13 cellular contexts compared by ENCODE assay signal in the genomic region with DNA sequence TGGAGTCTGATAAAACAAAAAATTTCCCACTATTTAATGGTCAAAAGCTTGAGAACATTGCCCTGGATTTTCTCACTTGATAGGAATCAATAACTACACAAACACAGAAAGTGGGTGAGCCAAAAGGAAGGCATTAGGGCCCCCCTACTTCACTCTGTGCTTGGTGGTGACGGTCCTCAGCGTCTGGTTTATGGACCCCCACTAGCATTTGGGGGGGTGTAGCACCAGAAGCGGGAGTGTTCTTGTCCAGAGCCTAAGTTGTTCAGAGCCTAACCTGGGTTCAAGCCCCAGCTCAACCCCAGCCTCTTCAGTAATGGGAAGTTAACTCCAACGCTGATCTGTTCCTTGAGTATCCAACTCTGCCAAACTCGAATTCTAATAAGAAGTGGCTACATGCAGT.
"Had no signal": no experiment of that assay in that cellular context is flagged by ENCODE, and none has a peak within 500 bp of the region (broad histone marks: within the 10 kb centered on the region; RNA-seq: fewer than 3 reads in every experiment).

No MANE protein-coding gene starts in this region.

- H3K9me3 Mint-ChIP-seq: neural crest cell; stimulated activated memory B cell treated with anti-CD40 and anti-IgM and Interleukin-4, amounts not matched to agents 10 μg/mL and 1 μg/mL and 100 μg/mL, for 72 hours had no signal

- H3K27me3 ChIP-seq: pancreas, transverse colon had no signal

- ATAC-seq: activated CD4-positive, CD25-positive, alpha-beta regulatory T cell treated with anti-CD3 and anti-CD28 coated beads, Interleukin-2, amount 50 U/mL, for 24 hours; pancreas; stimulated activated memory B cell treated with anti-CD40 and anti-IgM and Interleukin-4, amounts not matched to agents 10 μg/mL and 1 μg/mL and 100 μg/mL, for 72 hours; T-helper 17 cell had no signal

- H3K27ac ChIP-seq: coronary artery, pancreas had no signal

- H3K9me3 ChIP-seq: pancreas, transverse colon had no signal

- H3K27me3 Mint-ChIP-seq: stimulated activated memory B cell treated with anti-CD40 and anti-IgM and Interleukin-4, amounts not matched to agents 10 μg/mL and 1 μg/mL and 100 μg/mL, for 72 hours; T-helper 17 cell had no signal

- H3K4me3 Mint-ChIP-seq: neural crest cell; stimulated activated memory B cell treated with anti-CD40 and anti-IgM and Interleukin-4, amounts not matched to agents 10 μg/mL and 1 μg/mL and 100 μg/mL, for 72 hours; T-helper 17 cell had no signal

- H3K36me3 ChIP-seq: transverse colon had no signal

- DNase-seq: activated naive CD4-positive, alpha-beta T cell treated with Interleukin-2 at 50 U/mL for 16 hours; caudate nucleus; effector CD8-positive, alpha-beta T cell; hippocampal formation; pancreas; SHP77 treated with DMSO at 0.1 percent for 48 hours; small intestine; T-helper 17 cell had no signal

- H3K4me1 ChIP-seq: pancreas had no signal

- H3K4me3 ChIP-seq: coronary artery, pancreas, transverse colon had no signal
